Comparison of ENCODE assay signal across 8 cellular contexts in genomic region chr5:141475625-141476131, GRCh38. TPM values are rescaled to one million over a fixed set of nuclear protein-coding genes. Genes with fewer than 3 reads are reported as not detected.
DNase-seq lines count a peak whose midpoint lies in the region; ATAC-seq, FAIRE-seq and TF ChIP-seq lines count a peak whose summit lies in the region.

Gene PCDHGC3, plus strand, starts transcription at chr5:141475966. Its CDS starts 151 bp downstream, at chr5:141476117.

- H3K27me3 ChIP-seq in DOHH2 (ENCODE audit: control insufficient read depth, low read length) (no peaks in the 10 kb centered on the region), OCI-LY3 (ENCODE audit: low read depth, low read length) (no peaks in the 10 kb centered on the region), cardiac muscle cell (no peaks in the 10 kb centered on the region), vagina (no peaks in the 10 kb centered on the region)

- H3K9me3 ChIP-seq in DOHH2 (ENCODE audit: control insufficient read depth, insufficient read depth, low read length) = no peaks in the 10 kb centered on the region
- H3K9me3 ChIP-seq in OCI-LY3 (ENCODE audit: insufficient read depth, low read length) = no peaks in the 10 kb centered on the region
- no peaks in the 10 kb centered on the region for H3K9me3 ChIP-seq in cardiac muscle cell (ENCODE audit: low read depth)
- H3K9me3 ChIP-seq in vagina = no peaks in the 10 kb centered on the region

- H3K4me3 ChIP-seq in DOHH2 (ENCODE audit: low read length) (peak within 1 kb of the TSS; percentile 90), OCI-LY3 (ENCODE audit: low read length) (peak within 1 kb of the TSS; percentile 85), cardiac muscle cell (peak within 1 kb of the TSS; percentile 25), vagina (peak within 1 kb of the TSS; percentile 71 to 76)

- intact Hi-C loops in vagina (cut with DNase I) = loop anchor here (2.0 kb wide), 1 partner anchor 51 kb away; no protein-coding TSS in a partner anchor

- peak within 1 kb of the TSS; percentile 86 for H2AFZ ChIP-seq in OCI-LY3 (ENCODE audit: low read depth, low read length)

- ATAC-seq in GM21526 (IDR thresholded peaks at IDR 0.05; ENCODE audit: low FRiP score, unreplicated experiment) = peak; percentile 99

- peak within 1 kb of the TSS; percentile 50 for H3K27ac ChIP-seq in DOHH2 (ENCODE audit: low read depth, low read length)
- no peak within 1 kb of the TSS for H3K27ac ChIP-seq in OCI-LY3 (ENCODE audit: low read length)
- H3K27ac ChIP-seq in adipose tissue (ENCODE audit: low read depth, low read length) = no peak within 1 kb of the TSS
- H3K27ac ChIP-seq in cardiac muscle cell = no peak within 1 kb of the TSS
- peak within 1 kb of the TSS; percentile 96 for H3K27ac ChIP-seq in vagina

- peak within 1 kb of the TSS; percentile 49 for H3K9ac ChIP-seq in OCI-LY3 (ENCODE audit: low read length)

- H3K9me2 ChIP-seq in DOHH2 (replicated peaks; ENCODE audit: control insufficient read depth, low read length) = no peaks in the 10 kb centered on the region

- peak within 1 kb of the TSS; percentile 96 for H3K4me2 ChIP-seq in DOHH2 (ENCODE audit: low read length)
- H3K4me2 ChIP-seq in OCI-LY3 (ENCODE audit: low read length) = peak within 1 kb of the TSS; percentile 89

- peaks cover 9% of the 10 kb centered on the region; the same call in 1 of the 2 replicates for H3F3A ChIP-seq in DOHH2 (ENCODE audit: control insufficient read depth, insufficient read depth)

- FAIRE-seq in HTR-8/SVneo (lab: Jason Lieb, UNC) = no peak

- H3K4me1 ChIP-seq in DOHH2 (ENCODE audit: control insufficient read depth, low read length) = peaks cover 45% of the 10 kb centered on the region
- H3K4me1 ChIP-seq in OCI-LY3 (ENCODE audit: low read length) = no peaks in the 10 kb centered on the region
- H3K4me1 ChIP-seq in cardiac muscle cell (ENCODE audit: low read depth) = no peaks in the 10 kb centered on the region
- peaks cover 41% of the 10 kb centered on the region for H3K4me1 ChIP-seq in vagina

- H4K20me1 ChIP-seq in DOHH2 (ENCODE audit: control insufficient read depth, insufficient read depth, low read depth, low read length) (0 out of 2 replicates have a peak, but pooled peaks cover 7% of the 10 kb centered on the region), OCI-LY3 (ENCODE audit: insufficient read depth, low read length) (no peaks in the 10 kb centered on the region)

- H3K79me2 ChIP-seq in DOHH2 (ENCODE audit: control insufficient read depth, low read length) (peaks cover 51% of the 10 kb centered on the region), OCI-LY3 (ENCODE audit: low read length) (no peaks in the 10 kb centered on the region)

- TF ChIP-seq CTCF in DOHH2 (IDR thresholded peaks at IDR 0.05; ENCODE audit: low read depth, low read length, poor library complexity, severe bottlenecking) (peak; percentile 55), OCI-LY3 (IDR thresholded peaks at IDR 0.05; ENCODE audit: low read depth, low read length) (peak; percentile 30), cardiac muscle cell (IDR thresholded peaks at IDR 0.05; ENCODE audit: low read depth, low read length) (peak; percentile 15), vagina (IDR thresholded peaks at IDR 0.05) (peak; percentile 26 to 65 (median 37))

- peaks cover 46% of the 10 kb centered on the region for H3K36me3 ChIP-seq in DOHH2 (ENCODE audit: control insufficient read depth, low read length)
- no peaks in the 10 kb centered on the region for H3K36me3 ChIP-seq in OCI-LY3 (replicated peaks; ENCODE audit: low read depth, low read length)
- no peaks in the 10 kb centered on the region for H3K36me3 ChIP-seq in cardiac muscle cell
- H3K36me3 ChIP-seq in vagina = peaks cover 0 to 5% of the 10 kb centered on the region in 2 donors

- DNase-seq in HTR-8/SVneo (ENCODE audit: insufficient read length, low spot score) = peak; percentile 93
- peak; percentile 88 to 98 for DNase-seq in cardiac muscle cell (ENCODE audit: low read depth in 1 of 2, low spot score in 1 of 2)
- DNase-seq in occipital lobe (lab: John Stamatoyannopoulos, UW) = peak; percentile 88
- DNase-seq in vagina (ENCODE audit: extremely low spot score in 2 of 2) = peak in 1 of 2 donors; percentile 97

- WGBS in adipose tissue, 3 donors = 0 to 1% (median 0%) methylated on average over 28 of the region's 28 CpGs

- peak in 1 of 2 donors; percentile 73 for TF ChIP-seq POLR2A in vagina (IDR thresholded peaks at IDR 0.05)

RNA-seq across cellular contexts. Expression of gene PCDHGC3, which starts in this region (rescaled TPM):
- 100 to 1,000 TPM in 1 of 3 donors, 10 to 100 TPM in 2; 21.7 to 106 (median 37.2) TPM for polyA plus RNA-seq in adipose tissue
- 23.6 and 29.9 TPM in 2 replicates for total RNA-seq in cardiac muscle cell
- polyA plus RNA-seq in cardiac muscle cell = 23.0 and 29.8 TPM in 2 replicates
- 35.6 TPM for total RNA-seq in occipital lobe
- total RNA-seq in vagina = 78.3 TPM

Comparison
In these comparisons a context has a peak if more than half of its experiments do, and no peak if none do; other contexts are left out.
1. H3K27ac ChIP-seq: peak in DOHH2 (single experiment) and vagina (single experiment); none in OCI-LY3 (single experiment), adipose tissue (single experiment) and cardiac muscle cell (single experiment).
2. H3K4me3 ChIP-seq: peak in every context shown above with its lines; median percentile 90 in DOHH2; 85 in OCI-LY3; 74 in vagina; 25 in cardiac muscle cell.
3. Peak in every context shown above with its lines, with median percentiles within 50 percentile points of each other: CTCF ChIP-seq.